Comparison of ENCODE assay signal across 8 cellular contexts in the genomic region with DNA sequence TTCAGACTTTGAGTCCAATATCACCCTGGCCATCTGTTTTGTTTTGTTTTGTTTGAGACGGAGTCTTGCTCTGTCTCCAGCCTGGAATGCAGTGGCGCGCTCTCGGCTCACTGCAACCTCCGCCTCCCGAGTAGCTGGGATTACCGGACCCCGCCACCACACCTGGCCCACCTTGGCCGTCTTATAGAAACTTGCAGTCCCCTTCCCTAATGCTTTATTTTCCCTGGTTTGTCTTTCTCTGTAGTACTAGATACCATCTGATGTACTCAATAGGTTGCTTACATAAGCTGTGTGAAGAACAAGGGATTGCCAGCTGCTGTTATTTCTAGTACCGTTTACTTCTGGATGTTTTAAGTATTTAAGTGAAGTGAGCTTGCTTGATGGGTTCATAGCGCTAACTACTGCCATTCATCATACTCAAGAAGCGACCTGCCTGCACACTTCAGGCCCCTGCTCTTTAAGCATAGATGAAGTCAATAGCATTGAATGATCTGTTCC. TPM values are rescaled to one million over a fixed set of nuclear protein-coding genes. Genes with fewer than 3 reads are reported as not detected.
A peak's percentile ranks its signal among the peaks of the same experiment; 100 is the strongest.
DNase-seq lines count a peak whose midpoint lies in the region; ATAC-seq and TF ChIP-seq lines count a peak whose summit lies in the region.

No MANE protein-coding gene starts in this region.

- H3K4me3 ChIP-seq in right atrium auricular region (peak overlapping the region; percentile 81 to 83), body of pancreas (peak overlapping the region; percentile 93 to 96), lower lobe of right lung (peak overlapping the region; percentile 99), uterus (peak overlapping the region; percentile 66 to 86)

- H3K36me3 ChIP-seq in right atrium auricular region (peaks cover 55% of the 10 kb centered on the region), body of pancreas (replicated peaks in 1 of 2; ENCODE audit: insufficient read depth in 1 of 2, low read depth in 2 of 2) (peaks cover 15 to 25% of the 10 kb centered on the region in 2 donors), lower lobe of right lung (peaks cover 52% of the 10 kb centered on the region), uterus (no peaks in the 10 kb centered on the region)

- H3K27ac ChIP-seq in right atrium auricular region (peak overlapping the region; percentile 86 to 88), body of pancreas (peak overlapping the region; percentile 70 to 92 (median 88)), lower lobe of right lung (peak overlapping the region; percentile 91), uterus (peak overlapping the region; percentile 88 to 89)

- no peaks in the 10 kb centered on the region for H3K9me3 ChIP-seq in right atrium auricular region
- H3K9me3 ChIP-seq in body of pancreas, result no peaks in the 10 kb centered on the region
- no peaks in the 10 kb centered on the region for H3K9me3 ChIP-seq in lower lobe of right lung
- H3K9me3 ChIP-seq in uterus, result no peaks in the 10 kb centered on the region

- H3K27me3 ChIP-seq in right atrium auricular region (no peaks in the 10 kb centered on the region), body of pancreas (no peaks in the 10 kb centered on the region), lower lobe of right lung (ENCODE audit: low read depth) (no peaks in the 10 kb centered on the region), uterus (no peaks in the 10 kb centered on the region)

- no peak for ATAC-seq in Right ventricle myocardium inferior
- no peak for ATAC-seq in body of pancreas
- ATAC-seq in lower lobe of right lung, result no peak
- no peak for ATAC-seq in GM19467 (IDR thresholded peaks at IDR 0.05; ENCODE audit: unreplicated experiment)

- no peak for TF ChIP-seq CTCF in right atrium auricular region (IDR thresholded peaks at IDR 0.05)
- no peak for TF ChIP-seq CTCF in body of pancreas (IDR thresholded peaks at IDR 0.05)
- no peak for TF ChIP-seq CTCF in lower lobe of right lung (IDR thresholded peaks at IDR 0.05)
- no peak for TF ChIP-seq CTCF in uterus (IDR thresholded peaks at IDR 0.05)

- TF ChIP-seq POLR2A in body of pancreas (IDR thresholded peaks at IDR 0.05) (no peak), uterus (IDR thresholded peaks at IDR 0.05) (no peak)

- DNase-seq in right atrium auricular region (ENCODE audit: low spot score), result no peak
- no peak for DNase-seq in Right ventricle myocardium inferior (ENCODE audit: missing footprints)
- no peak for DNase-seq in body of pancreas
- DNase-seq in lower lobe of right lung, result no peak
- DNase-seq in uterus, result no peak
- no peak for DNase-seq in NCI-H1092 treated with DMSO at 0.1 percent for 48 hours (lab: John Stamatoyannopoulos, UW)
- no peak for DNase-seq in SW 1271 (lab: John Stamatoyannopoulos, UW)

- peaks cover 0 to 25% of the 10 kb centered on the region in 2 donors for H3K4me1 ChIP-seq in right atrium auricular region
- peaks cover 37% of the 10 kb centered on the region for H3K4me1 ChIP-seq in body of pancreas
- H3K4me1 ChIP-seq in lower lobe of right lung, result peaks cover 22% of the 10 kb centered on the region
- H3K4me1 ChIP-seq in uterus, result no peaks in the 10 kb centered on the region

- WGBS in body of pancreas, 2 donors, result 16 to 22% methylated on average over 12 of the region's 12 CpGs

- intact Hi-C loops in Right ventricle myocardium inferior (cut with DNase I) (no loop called here), body of pancreas (cut with DNase I) (no loop called here), lower lobe of right lung (cut with DNase I) (no loop called here), uterus (cut with DNase I; ENCODE audit: low total_unique reads) (loop anchor here (5.0 kb wide), 1 partner anchor 149 kb away; the partner anchor contains the start of gene TBC1D8)

RNA-seq across cellular contexts. Expression of gene RPL31, which starts 1.2 kb away (rescaled TPM):
- total RNA-seq in right atrium auricular region (100 to 1,000 TPM; 437 to 813 TPM), Right ventricle myocardium inferior (848 TPM), body of pancreas (100 to 1,000 TPM; 316 to 425 TPM), lower lobe of right lung (1,065 TPM), uterus (1,000 to 10,000 TPM in 3 of 4 donors, 100 to 1,000 TPM in 1; 918 to 2,301 (median 1,306) TPM)
